ENCODE assay signal across 1 cellular context in the genomic region with DNA sequence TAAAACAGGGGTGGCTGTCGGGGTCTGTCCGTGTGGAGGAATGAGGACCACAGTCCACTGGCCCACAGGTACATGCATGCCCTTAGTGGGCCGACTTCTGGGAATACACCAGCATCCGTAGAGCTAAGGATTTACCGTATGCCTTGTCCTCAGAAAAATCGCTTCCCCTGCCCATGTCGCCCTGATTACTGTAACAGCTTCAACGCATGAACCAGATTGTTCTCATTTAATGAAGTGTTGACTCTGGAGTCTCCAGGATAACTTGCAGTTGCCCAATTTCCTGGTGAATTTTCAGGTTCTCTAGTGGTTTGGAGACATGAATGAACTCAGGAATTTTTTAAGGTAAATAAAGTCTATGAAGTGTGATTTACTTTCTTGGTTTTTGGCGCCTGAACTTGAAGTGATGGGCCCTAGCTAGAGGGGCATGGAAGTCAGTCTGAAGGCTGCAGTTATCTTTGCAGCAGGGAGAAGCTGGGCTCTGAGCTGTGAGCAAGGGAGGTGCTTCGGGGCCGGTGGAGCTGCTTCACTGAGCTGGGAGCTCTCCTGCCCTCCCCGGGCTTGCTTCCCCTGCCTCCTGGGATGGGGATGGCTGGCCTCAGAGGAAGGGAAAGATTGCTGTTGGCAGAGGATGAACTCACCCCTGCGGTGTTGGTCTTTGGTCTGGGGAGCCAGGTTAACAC.
TF ChIP-seq lines count a peak whose summit lies in the region.

No MANE protein-coding gene starts in this region.

TF ChIP-seq in GM23338, 12 proteins besides CTCF, POLR2A, EP300 and RAD21 (continued from another document):
- TF ChIP-seq, protein P1, sequence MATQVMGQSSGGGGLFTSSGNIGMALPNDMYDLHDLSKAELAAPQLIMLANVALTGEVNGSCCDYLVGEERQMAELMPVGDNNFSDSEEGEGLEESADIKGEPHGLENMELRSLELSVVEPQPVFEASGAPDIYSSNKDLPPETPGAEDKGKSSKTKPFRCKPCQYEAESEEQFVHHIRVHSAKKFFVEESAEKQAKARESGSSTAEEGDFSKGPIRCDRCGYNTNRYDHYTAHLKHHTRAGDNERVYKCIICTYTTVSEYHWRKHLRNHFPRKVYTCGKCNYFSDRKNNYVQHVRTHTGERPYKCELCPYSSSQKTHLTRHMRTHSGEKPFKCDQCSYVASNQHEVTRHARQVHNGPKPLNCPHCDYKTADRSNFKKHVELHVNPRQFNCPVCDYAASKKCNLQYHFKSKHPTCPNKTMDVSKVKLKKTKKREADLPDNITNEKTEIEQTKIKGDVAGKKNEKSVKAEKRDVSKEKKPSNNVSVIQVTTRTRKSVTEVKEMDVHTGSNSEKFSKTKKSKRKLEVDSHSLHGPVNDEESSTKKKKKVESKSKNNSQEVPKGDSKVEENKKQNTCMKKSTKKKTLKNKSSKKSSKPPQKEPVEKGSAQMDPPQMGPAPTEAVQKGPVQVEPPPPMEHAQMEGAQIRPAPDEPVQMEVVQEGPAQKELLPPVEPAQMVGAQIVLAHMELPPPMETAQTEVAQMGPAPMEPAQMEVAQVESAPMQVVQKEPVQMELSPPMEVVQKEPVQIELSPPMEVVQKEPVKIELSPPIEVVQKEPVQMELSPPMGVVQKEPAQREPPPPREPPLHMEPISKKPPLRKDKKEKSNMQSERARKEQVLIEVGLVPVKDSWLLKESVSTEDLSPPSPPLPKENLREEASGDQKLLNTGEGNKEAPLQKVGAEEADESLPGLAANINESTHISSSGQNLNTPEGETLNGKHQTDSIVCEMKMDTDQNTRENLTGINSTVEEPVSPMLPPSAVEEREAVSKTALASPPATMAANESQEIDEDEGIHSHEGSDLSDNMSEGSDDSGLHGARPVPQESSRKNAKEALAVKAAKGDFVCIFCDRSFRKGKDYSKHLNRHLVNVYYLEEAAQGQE (IDR thresholded peaks at IDR 0.05; ENCODE audit: unreplicated experiment) = no peak
- no peak for TF ChIP-seq NANOG (IDR thresholded peaks at IDR 0.05; ENCODE audit: borderline replicate concordance)
- no peak for TF ChIP-seq ZNF114 (CRISPR knock-in tag; IDR thresholded peaks at IDR 0.05)
- TF ChIP-seq STAT1 (IDR thresholded peaks at IDR 0.05; ENCODE audit: unreplicated experiment) = no peak
- TF ChIP-seq, protein P2, sequence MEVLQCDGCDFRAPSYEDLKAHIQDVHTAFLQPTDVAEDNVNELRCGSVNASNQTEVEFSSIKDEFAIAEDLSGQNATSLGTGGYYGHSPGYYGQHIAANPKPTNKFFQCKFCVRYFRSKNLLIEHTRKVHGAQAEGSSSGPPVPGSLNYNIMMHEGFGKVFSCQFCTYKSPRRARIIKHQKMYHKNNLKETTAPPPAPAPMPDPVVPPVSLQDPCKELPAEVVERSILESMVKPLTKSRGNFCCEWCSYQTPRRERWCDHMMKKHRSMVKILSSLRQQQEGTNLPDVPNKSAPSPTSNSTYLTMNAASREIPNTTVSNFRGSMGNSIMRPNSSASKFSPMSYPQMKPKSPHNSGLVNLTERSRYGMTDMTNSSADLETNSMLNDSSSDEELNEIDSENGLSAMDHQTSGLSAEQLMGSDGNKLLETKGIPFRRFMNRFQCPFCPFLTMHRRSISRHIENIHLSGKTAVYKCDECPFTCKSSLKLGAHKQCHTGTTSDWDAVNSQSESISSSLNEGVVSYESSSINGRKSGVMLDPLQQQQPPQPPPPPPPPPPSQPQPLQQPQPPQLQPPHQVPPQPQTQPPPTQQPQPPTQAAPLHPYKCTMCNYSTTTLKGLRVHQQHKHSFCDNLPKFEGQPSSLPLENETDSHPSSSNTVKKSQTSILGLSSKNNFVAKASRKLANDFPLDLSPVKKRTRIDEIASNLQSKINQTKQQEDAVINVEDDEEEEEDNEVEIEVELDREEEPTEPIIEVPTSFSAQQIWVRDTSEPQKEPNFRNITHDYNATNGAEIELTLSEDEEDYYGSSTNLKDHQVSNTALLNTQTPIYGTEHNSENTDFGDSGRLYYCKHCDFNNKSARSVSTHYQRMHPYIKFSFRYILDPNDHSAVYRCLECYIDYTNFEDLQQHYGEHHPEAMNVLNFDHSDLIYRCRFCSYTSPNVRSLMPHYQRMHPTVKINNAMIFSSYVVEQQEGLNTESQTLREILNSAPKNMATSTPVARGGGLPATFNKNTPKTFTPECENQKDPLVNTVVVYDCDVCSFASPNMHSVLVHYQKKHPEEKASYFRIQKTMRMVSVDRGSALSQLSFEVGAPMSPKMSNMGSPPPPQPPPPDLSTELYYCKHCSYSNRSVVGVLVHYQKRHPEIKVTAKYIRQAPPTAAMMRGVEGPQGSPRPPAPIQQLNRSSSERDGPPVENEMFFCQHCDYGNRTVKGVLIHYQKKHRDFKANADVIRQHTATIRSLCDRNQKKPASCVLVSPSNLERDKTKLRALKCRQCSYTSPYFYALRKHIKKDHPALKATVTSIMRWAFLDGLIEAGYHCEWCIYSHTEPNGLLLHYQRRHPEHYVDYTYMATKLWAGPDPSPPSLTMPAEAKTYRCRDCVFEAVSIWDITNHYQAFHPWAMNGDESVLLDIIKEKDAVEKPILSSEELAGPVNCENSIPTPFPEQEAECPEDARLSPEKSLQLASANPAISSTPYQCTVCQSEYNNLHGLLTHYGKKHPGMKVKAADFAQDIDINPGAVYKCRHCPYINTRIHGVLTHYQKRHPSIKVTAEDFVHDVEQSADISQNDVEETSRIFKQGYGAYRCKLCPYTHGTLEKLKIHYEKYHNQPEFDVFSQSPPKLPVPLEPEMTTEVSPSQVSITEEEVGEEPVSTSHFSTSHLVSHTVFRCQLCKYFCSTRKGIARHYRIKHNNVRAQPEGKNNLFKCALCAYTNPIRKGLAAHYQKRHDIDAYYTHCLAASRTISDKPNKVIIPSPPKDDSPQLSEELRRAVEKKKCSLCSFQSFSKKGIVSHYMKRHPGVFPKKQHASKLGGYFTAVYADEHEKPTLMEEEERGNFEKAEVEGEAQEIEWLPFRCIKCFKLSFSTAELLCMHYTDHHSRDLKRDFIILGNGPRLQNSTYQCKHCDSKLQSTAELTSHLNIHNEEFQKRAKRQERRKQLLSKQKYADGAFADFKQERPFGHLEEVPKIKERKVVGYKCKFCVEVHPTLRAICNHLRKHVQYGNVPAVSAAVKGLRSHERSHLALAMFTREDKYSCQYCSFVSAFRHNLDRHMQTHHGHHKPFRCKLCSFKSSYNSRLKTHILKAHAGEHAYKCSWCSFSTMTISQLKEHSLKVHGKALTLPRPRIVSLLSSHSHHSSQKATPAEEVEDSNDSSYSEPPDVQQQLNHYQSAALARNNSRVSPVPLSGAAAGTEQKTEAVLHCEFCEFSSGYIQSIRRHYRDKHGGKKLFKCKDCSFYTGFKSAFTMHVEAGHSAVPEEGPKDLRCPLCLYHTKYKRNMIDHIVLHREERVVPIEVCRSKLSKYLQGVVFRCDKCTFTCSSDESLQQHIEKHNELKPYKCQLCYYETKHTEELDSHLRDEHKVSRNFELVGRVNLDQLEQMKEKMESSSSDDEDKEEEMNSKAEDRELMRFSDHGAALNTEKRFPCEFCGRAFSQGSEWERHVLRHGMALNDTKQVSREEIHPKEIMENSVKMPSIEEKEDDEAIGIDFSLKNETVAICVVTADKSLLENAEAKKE (CRISPR knock-in tag; IDR thresholded peaks at IDR 0.05) = no peak
- no peak for TF ChIP-seq JUNB (IDR thresholded peaks at IDR 0.05; ENCODE audit: unreplicated experiment)
- no peak for TF ChIP-seq EZH2 (IDR thresholded peaks at IDR 0.05; ENCODE audit: low read depth, unreplicated experiment)
- TF ChIP-seq POLR2AphosphoS5 (IDR thresholded peaks at IDR 0.05; ENCODE audit: low read depth) = no peak
